10 cellular contexts compared by ENCODE assay signal in the genomic region with DNA sequence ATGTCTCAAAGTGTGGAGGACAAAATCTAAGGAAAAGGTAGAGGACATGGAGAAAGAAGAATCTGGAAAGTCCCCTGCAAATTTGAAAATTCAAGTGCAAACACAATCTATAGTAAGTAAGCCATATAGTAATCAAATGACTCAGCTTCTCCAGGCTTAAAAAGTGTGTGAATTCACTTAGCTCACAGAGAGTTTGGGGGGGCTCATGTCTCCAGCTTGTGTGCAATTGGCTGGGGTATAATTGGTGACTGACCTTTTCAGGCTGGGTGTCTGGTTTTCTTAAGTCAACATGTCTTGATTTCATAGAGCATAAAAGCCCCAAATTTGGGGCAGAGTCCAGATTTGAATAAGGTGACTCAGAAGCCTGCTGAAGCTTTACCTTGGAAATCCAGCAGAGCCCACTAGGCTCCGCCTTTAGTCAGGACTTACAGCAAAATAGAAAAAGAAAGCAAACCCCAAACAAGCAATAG. TPM values are rescaled to one million over a fixed set of nuclear protein-coding genes. Genes with fewer than 3 reads are reported as not detected.
DNase-seq lines count a peak whose midpoint lies in the region; ATAC-seq and TF ChIP-seq lines count a peak whose summit lies in the region.
"Had no signal": no experiment of that assay in that cellular context is flagged by ENCODE, and none has a peak within 500 bp of the region (broad histone marks: within the 10 kb centered on the region; RNA-seq: fewer than 3 reads in every experiment).

No MANE protein-coding gene starts in this region.

- no peaks in the 10 kb centered on the region for H3K9me3 ChIP-seq in tibial artery

- intact Hi-C loops in tibial artery (cut with DNase I; ENCODE audit: low total_unique reads), result no loop called here

- no peaks in the 10 kb centered on the region for H3K36me3 ChIP-seq in tibial artery

- in situ Hi-C loops in Caki2 (cut with HindIII; ENCODE audit: low pct_unique_long_range_greater_than_20kb, low sequenced_read_pairs), result no loop called here

- peak; percentile 68 for DNase-seq in Caki2 (ENCODE audit: low read depth)
- peak; percentile 10 to 90 for DNase-seq in cardiac fibroblast (ENCODE audit: low read depth in 2 of 2)
- no peak for DNase-seq in tibial artery
- no peak for DNase-seq in ureter (ENCODE audit: low spot score)
- no peak for DNase-seq in hypothalamus (lab: John Stamatoyannopoulos, UW)
- DNase-seq: activated CD8-positive, alpha-beta memory T cell treated with anti-CD3 and anti-CD28 coated beads for 24 hours; CD4-positive, alpha-beta T cell had no signal

- ATAC-seq in GM18907 (IDR thresholded peaks at IDR 0.05; ENCODE audit: unreplicated experiment) (peak; percentile 82), HG03045 (IDR thresholded peaks at IDR 0.05; ENCODE audit: unreplicated experiment) (peak; percentile 65), HG02970 (IDR thresholded peaks at IDR 0.05; ENCODE audit: low FRiP score, unreplicated experiment) (no peak)

- no peaks in the 10 kb centered on the region for H3K27me3 ChIP-seq in tibial artery

- no peak for TF ChIP-seq CTCF in cardiac fibroblast (IDR thresholded peaks at IDR 0.05; ENCODE audit: low read depth, low read length)
- TF ChIP-seq CTCF in tibial artery (IDR thresholded peaks at IDR 0.05), result no peak

- H3K27ac ChIP-seq in tibial artery, result no peak overlapping the region

- no peaks in the 10 kb centered on the region for H3K4me1 ChIP-seq in tibial artery

- no peak overlapping the region for H3K4me3 ChIP-seq in cardiac fibroblast (replicated peaks in 1 of 2; ENCODE audit: low read depth in 2 of 2, low read length in 2 of 2)
- no peak overlapping the region for H3K4me3 ChIP-seq in tibial artery

RNA-seq across cellular contexts. Expression of a gene that starts 8.6 kb away (rescaled TPM):
- total RNA-seq in Caki2 (2014; rRNA removed; shearing (Covaris generic); ENCODE audit: low replicate concordance), result 4.6 TPM in 1 of 2 replicates, not detected in the other
- total RNA-seq in ureter, result not detected
- total RNA-seq: CD4-positive, alpha-beta T cell had no signal

Comparison
In these comparisons a context has a peak if more than half of its experiments do, and no peak if none do; other contexts are left out.
1. DNase-seq: peak in Caki2 (single experiment) and cardiac fibroblast (2 of 2); none in tibial artery (0 of 2), ureter (single experiment) and hypothalamus (0 of 51).